ENCODE assay signal across 12 cellular contexts in the genomic region with DNA sequence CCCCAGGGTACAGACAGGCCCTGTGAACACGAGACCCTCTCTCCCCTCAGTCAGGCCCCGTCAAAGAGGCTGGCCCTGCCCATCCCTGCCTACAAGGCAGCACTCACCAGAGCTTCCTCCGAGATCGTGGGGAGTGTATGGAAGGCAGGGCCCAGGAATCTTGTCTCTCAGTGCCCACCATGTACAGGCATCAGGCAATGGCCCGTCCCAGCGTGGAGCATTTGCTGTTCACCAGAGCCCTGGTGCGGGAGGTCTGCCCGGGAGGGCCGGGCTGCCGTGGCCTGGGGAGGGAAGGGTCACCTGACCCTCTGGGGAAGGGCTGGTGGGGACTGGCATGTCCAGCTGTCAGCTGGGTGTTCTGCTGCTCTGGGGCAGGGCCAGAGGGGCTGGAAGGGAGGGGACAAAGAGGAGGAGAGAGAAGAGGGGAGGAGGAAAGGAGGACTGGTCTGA. TPM values are rescaled to one million over a fixed set of nuclear protein-coding genes. Genes with fewer than 3 reads are reported as not detected.
DNase-seq lines count a peak whose midpoint lies in the region; ATAC-seq and TF ChIP-seq lines count a peak whose summit lies in the region.
"Had no signal": no experiment of that assay in that cellular context is flagged by ENCODE, and none has a peak within 500 bp of the region (broad histone marks: within the 10 kb centered on the region; RNA-seq: fewer than 3 reads in every experiment).

IP6K3 (minus strand) TSS at position 255 of the 450 bp plus-strand sequence. CDS start 11,429 bp downstream, outside the sequence.

- ATAC-seq in GM21576 (IDR thresholded peaks at IDR 0.05; ENCODE audit: unreplicated experiment) = no peak

- peak within 1 kb of the TSS; percentile 49 to 93 (median 90) for H3K27ac ChIP-seq in sigmoid colon

- intact Hi-C loops in sigmoid colon (cut with DNase I) = loop anchor here (2.0 kb wide), 1 partner anchor 28 kb away; no protein-coding TSS in a partner anchor

- peak within 1 kb of the TSS; percentile 95 for H3K27ac Mint-ChIP-seq in chondrocyte (ENCODE audit: unreplicated experiment)

- H3K27me3 ChIP-seq in H7 (ENCODE audit: control insufficient read depth, insufficient read depth, low read length) = no peaks in the 10 kb centered on the region; the same call in 1 of the 2 replicates
- H3K27me3 ChIP-seq in kidney epithelial cell (ENCODE audit: control insufficient read depth, insufficient read depth, low read length) = peaks cover 2% of the 10 kb centered on the region
- H3K27me3 ChIP-seq in sigmoid colon = no peaks in the 10 kb centered on the region

- TF ChIP-seq POLR2A in sigmoid colon (IDR thresholded peaks at IDR 0.05) = peak in 1 of 2 donors; percentile 62

- H3K4me3 ChIP-seq in H7 (ENCODE audit: insufficient read depth, low read depth, low read length) = no peak within 1 kb of the TSS
- peak within 1 kb of the TSS; percentile 15 for H3K4me3 ChIP-seq in kidney epithelial cell (ENCODE audit: low read depth, low read length)
- H3K4me3 ChIP-seq in sigmoid colon = peak within 1 kb of the TSS; percentile 30 to 49 (median 46)

- TF ChIP-seq CTCF in chondrocyte (IDR thresholded peaks at IDR 0.05) = no peak
- TF ChIP-seq CTCF in kidney epithelial cell (IDR thresholded peaks at IDR 0.05; ENCODE audit: insufficient read depth, low read length, poor library complexity, severe bottlenecking) = no peak
- no peak for TF ChIP-seq CTCF in sigmoid colon (IDR thresholded peaks at IDR 0.05)

- no peaks in the 10 kb centered on the region for H3K27me3 Mint-ChIP-seq in chondrocyte (ENCODE audit: low read depth)

- no peaks in the 10 kb centered on the region for H3K36me3 Mint-ChIP-seq in chondrocyte (ENCODE audit: low read depth)

- no peaks in the 10 kb centered on the region for H3K9me3 ChIP-seq in sigmoid colon

- peak in 1 of 4 donors; percentile 15 for TF ChIP-seq EP300 in sigmoid colon (IDR thresholded peaks at IDR 0.05)

- peaks cover 0 to 50% (median 40%) of the 10 kb centered on the region in 4 donors for H3K4me1 ChIP-seq in sigmoid colon

- peak within 1 kb of the TSS; percentile 67 for H3K4me3 Mint-ChIP-seq in chondrocyte (ENCODE audit: unreplicated experiment)

- 68 to 74% methylated on average over 10 of the region's 10 CpGs for WGBS in sigmoid colon, 2 donors

- no peaks in the 10 kb centered on the region for H3K9me3 Mint-ChIP-seq in chondrocyte (ENCODE audit: low read depth)

- DNase-seq in H7 (peak; percentile 70), chondrocyte (ENCODE audit: low spot score) (no peak), kidney epithelial cell (ENCODE audit: low read depth) (no peak), sigmoid colon (peak; percentile 86), HuH-7.5 (ENCODE audit: low spot score) (no peak), GM19240 (ENCODE audit: insufficient read length, low spot score) (no peak), HUDEP-2 (lab: John Stamatoyannopoulos, UW; ENCODE audit: unreplicated experiment in 76 of 76) (no peak)
- DNase-seq: activated naive CD4-positive, alpha-beta T cell treated with anti-CD3 and anti-CD28 coated beads, Interleukin-2, amount 50 U/mL, for 16 hours; NCI-H1930; stimulated activated CD4-positive, alpha-beta T cell treated with anti-CD3 and anti-CD28 coated beads, Interleukin-4, amount 100 ng/mL, for 4 hours had no signal

- H3K36me3 ChIP-seq in H7 (replicated peaks; ENCODE audit: control insufficient read depth, insufficient read depth, low read length) = no peaks in the 10 kb centered on the region
- H3K36me3 ChIP-seq in kidney epithelial cell (ENCODE audit: control insufficient read depth, insufficient read depth, low read length) = no peaks in the 10 kb centered on the region
- no peaks in the 10 kb centered on the region for H3K36me3 ChIP-seq in sigmoid colon

- peaks cover 47% of the 10 kb centered on the region for H3K4me1 Mint-ChIP-seq in chondrocyte (ENCODE audit: low read depth)

RNA-seq across cellular contexts. Expression of gene IP6K3, which starts in this region (rescaled TPM):
- 0.07 TPM in 1 of 2 replicates, not detected in the other for total RNA-seq in H7 (2014; rRNA removed; shearing (Covaris generic))
- 6.1 to 9.0 TPM (median 6.5 TPM) in 3 replicates for total RNA-seq in chondrocyte
- 0.29 and 1.6 TPM in 2 replicates for total RNA-seq in kidney epithelial cell
- 10 to 100 TPM in 1 of 4 donors, 1 to 10 TPM in 3; 4.9 to 10.3 (median 6.4) TPM for total RNA-seq in sigmoid colon
- polyA plus RNA-seq in sigmoid colon = 1 to 10 TPM in 1 of 3 donors, under 1 TPM in 2; 0.46 to 1.1 (median 0.60) TPM
- total RNA-seq: T-helper 1 cell treated with Interleukin-12 subunit alpha and Interleukin-12 subunit beta and Interleukin-4 antibody, amounts not matched to agents 30 ng/mL and 1 ng/mL, for 36 hours had no signal

Comparison
In these comparisons a context has a peak if more than half of its experiments do, and no peak if none do; other contexts are left out.
1. Peak in DNase-seq in H7; RNA of the gene not detected or under 1 TPM.